ENCODE assay signal across 14 cellular contexts in the genomic region with DNA sequence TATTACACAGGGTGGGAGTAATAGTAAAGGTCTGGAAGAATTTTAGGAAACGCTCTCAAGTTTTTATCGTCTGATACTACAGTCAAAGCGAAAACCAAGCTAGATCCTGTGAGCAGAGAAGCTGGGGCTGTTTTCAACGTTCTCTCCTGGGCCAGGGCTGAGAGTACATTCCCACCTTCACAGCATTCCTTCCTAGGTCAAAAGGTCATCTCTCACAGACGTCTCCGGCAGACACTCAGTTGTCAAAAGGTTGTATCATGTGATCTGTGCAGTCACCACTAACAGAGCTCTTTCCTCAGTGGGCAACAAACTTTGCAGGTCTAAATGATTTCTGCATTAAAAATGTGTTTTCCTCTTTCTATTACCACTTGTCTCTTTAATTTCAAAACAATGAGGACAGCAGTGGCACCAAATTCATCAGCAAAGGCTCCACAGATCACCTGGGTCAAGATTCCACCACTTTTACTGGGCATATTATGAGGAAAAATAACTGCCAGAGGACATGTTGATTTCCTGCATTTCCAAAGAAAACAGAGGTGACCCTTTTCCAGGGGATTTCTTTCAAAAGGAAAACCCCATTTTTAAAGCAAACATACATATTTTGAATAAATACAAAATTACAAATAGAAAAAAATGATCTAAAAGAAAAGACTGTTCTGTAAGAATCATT. TPM values are rescaled to one million over a fixed set of nuclear protein-coding genes. Genes with fewer than 3 reads are reported as not detected.
DNase-seq lines count a peak whose midpoint lies in the region; ATAC-seq, FAIRE-seq and TF ChIP-seq lines count a peak whose summit lies in the region.
"Had no signal": no experiment of that assay in that cellular context is flagged by ENCODE, and none has a peak within 500 bp of the region (broad histone marks: within the 10 kb centered on the region; RNA-seq: fewer than 3 reads in every experiment).

No MANE protein-coding gene starts in this region.

- H3K27me3 ChIP-seq in HepG2 (ENCODE audit: control insufficient read depth in 1 of 2, insufficient read depth in 2 of 2, low read length in 2 of 2) (no peaks in the 10 kb centered on the region), right lobe of liver (no peaks in the 10 kb centered on the region), esophagus muscularis mucosa (no peaks in the 10 kb centered on the region), uterus (no peaks in the 10 kb centered on the region)
- H3K27me3 ChIP-seq: esophagus squamous epithelium had no signal

- TF ChIP-seq CTCF in HepG2 (CRISPR knock-in tag; IDR thresholded peaks at IDR 0.05), result no peak
- TF ChIP-seq CTCF in right lobe of liver (IDR thresholded peaks at IDR 0.05), result no peak
- TF ChIP-seq CTCF in esophagus muscularis mucosa (IDR thresholded peaks at IDR 0.05), result no peak
- no peak for TF ChIP-seq CTCF in uterus (IDR thresholded peaks at IDR 0.05)

- H3K36me3 ChIP-seq in HepG2 (replicated peaks in 1 of 2; ENCODE audit: control insufficient read depth in 1 of 2, insufficient read depth in 2 of 2, low read length in 2 of 2) (peaks cover 0 to 4% of the 10 kb centered on the region in 2 experiments; a peak in 1 of 5 replicates), right lobe of liver (no peaks in the 10 kb centered on the region), esophagus muscularis mucosa (peaks cover 0 to 15% (median 2%) of the 10 kb centered on the region in 4 donors), mesodermal cell (ENCODE audit: control insufficient read depth, insufficient read depth, low read length) (peaks cover 49% of the 10 kb centered on the region), uterus (no peaks in the 10 kb centered on the region)
- H3K36me3 ChIP-seq: esophagus squamous epithelium had no signal

- no peak for TF ChIP-seq POLR2A in HepG2 (IDR thresholded peaks at IDR 0.05; ENCODE audit: insufficient read depth in 1 of 2, low read depth in 2 of 2, low read length in 2 of 2)
- TF ChIP-seq POLR2A in right lobe of liver (IDR thresholded peaks at IDR 0.05), result no peak
- TF ChIP-seq POLR2A in esophagus muscularis mucosa (IDR thresholded peaks at IDR 0.05; ENCODE audit: low read depth), result no peak
- TF ChIP-seq POLR2A in uterus (IDR thresholded peaks at IDR 0.05), result no peak

- POLR2A ChIA-PET in HepG2 (lab: Yijun Ruan, JAX), result no interaction called here

- H3K4me3 ChIP-seq in HepG2 (replicated peaks in 1 of 3; ENCODE audit: insufficient read depth in 1 of 3, low read depth in 2 of 3, low read length in 3 of 3) (no peak overlapping the region), right lobe of liver (no peak overlapping the region), esophagus muscularis mucosa (no peak overlapping the region), mesodermal cell (ENCODE audit: extremely low read depth, insufficient read depth, low read length, poor library complexity, severe bottlenecking) (no peak overlapping the region), uterus (no peak overlapping the region)
- H3K4me3 ChIP-seq: esophagus squamous epithelium had no signal

- in situ Hi-C loops in HepG2 (cut with HindIII; ENCODE audit: extremely low pct_ligation_motif_present, low pct_unique_long_range_greater_than_20kb), result no loop called here

- H3K9ac ChIP-seq in HepG2 (ENCODE audit: insufficient read depth, low read depth, low read length), result no peak overlapping the region

- no peaks in the 10 kb centered on the region for H3K9me3 ChIP-seq in HepG2 (ENCODE audit: low read length)
- H3K9me3 ChIP-seq in right lobe of liver, result no peaks in the 10 kb centered on the region
- H3K9me3 ChIP-seq in esophagus muscularis mucosa, result no peaks in the 10 kb centered on the region
- no peaks in the 10 kb centered on the region for H3K9me3 ChIP-seq in mesodermal cell (ENCODE audit: control insufficient read depth, low read length)
- H3K9me3 ChIP-seq in uterus, result no peaks in the 10 kb centered on the region
- H3K9me3 ChIP-seq: esophagus squamous epithelium had no signal

- H3K4me1 ChIP-seq in HepG2 (ENCODE audit: insufficient read depth, low read length) (peaks cover 14% of the 10 kb centered on the region), right lobe of liver (no peaks in the 10 kb centered on the region), esophagus muscularis mucosa (peaks cover 40 to 53% (median 46%) of the 10 kb centered on the region in 4 donors), mesodermal cell (ENCODE audit: control insufficient read depth, insufficient read depth, low read length, poor library complexity, severe bottlenecking) (no peaks in the 10 kb centered on the region), uterus (no peaks in the 10 kb centered on the region)

- H3K79me2 ChIP-seq in HepG2 (ENCODE audit: insufficient read depth, low read length), result no peaks in the 10 kb centered on the region

- no peaks in the 10 kb centered on the region for H4K20me1 ChIP-seq in HepG2 (ENCODE audit: insufficient read depth, low read length)

- H3K4me2 ChIP-seq in HepG2 (ENCODE audit: low read depth, low read length), result no peak overlapping the region

- H2AFZ ChIP-seq in HepG2 (ENCODE audit: low read length), result no peak overlapping the region

- TF ChIP-seq RAD21 in HepG2 (CRISPR knock-in tag; IDR thresholded peaks at IDR 0.05), result no peak

- 49% methylated on average over 6 of the region's 6 CpGs for whole genome bisulfite sequencing in HepG2 (ENCODE audit: low lambda C conversion rate)
- whole genome bisulfite sequencing in right lobe of liver (ENCODE audit: insufficient coverage, low coverage, low lambda C conversion rate, missing lambda C conversion rate), result 70% methylated on average over 6 of the region's 6 CpGs
- WGBS in esophagus muscularis mucosa, result 66% methylated on average over 6 of the region's 6 CpGs
- 7 to 10% methylated on average over 3 of the region's 6 CpGs for WGBS in mesodermal cell (ENCODE audit: insufficient coverage in 2 of 2), 2 experiments

- CTCF ChIA-PET in HepG2 (lab: Yijun Ruan, JAX; ENCODE audit: low intra/inter-chr PET ratio, low total read pairs), result no interaction called here

- intact Hi-C loops in HepG2 (cut with micrococcal nuclease; ENCODE audit: unreplicated experiment) (no loop called here), right lobe of liver (cut with DNase I) (no loop called here), esophagus muscularis mucosa (cut with DNase I) (no loop called here), uterus (cut with DNase I; ENCODE audit: low total_unique reads) (no loop called here)

- DNase-seq in HepG2 (ENCODE audit: low spot score) (peak; percentile 19), right lobe of liver (no peak), esophagus muscularis mucosa (ENCODE audit: extremely low spot score) (no peak), uterus (no peak), EL (no peak), AML-193 (lab: John Stamatoyannopoulos, UW) (no peak)
- no peak for DNase-seq in activated T-cell treated with anti-CD3 and anti-CD28 coated beads, Interleukin-2, amount 50 U/mL, for 48 hours
- DNase-seq: activated naive CD4-positive, alpha-beta T cell treated with Interleukin-2 at 50 U/mL for 16 hours; cerebellar nuclear complex; esophagus squamous epithelium; SHP77 treated with DMSO at 0.1 percent for 48 hours; stimulated activated CD4-positive, alpha-beta T cell treated with anti-CD3 and anti-CD28 coated beads, Interleukin-12 subunit alpha, Interleukin-12 subunit beta, amount 100 ng/mL, for 4 hours had no signal

- no TSS peak for BruUV-seq in HepG2 (replicated peaks; lab: Mats Ljungman, UMichigan)

- H3K27ac ChIP-seq in HepG2 (ENCODE audit: extremely low read length, insufficient read depth, low read length) (no peak overlapping the region), right lobe of liver (no peak overlapping the region), esophagus muscularis mucosa (replicated peaks in 1 of 4) (peak overlapping the region; percentile 8 to 77 (median 57)), mesodermal cell (ENCODE audit: low read depth, low read length, severe bottlenecking) (peak overlapping the region; percentile 82), uterus (peak overlapping the region; percentile 78 to 80)

- ATAC-seq in HepG2, result no peak
- no peak for ATAC-seq in right lobe of liver

- TF ChIP-seq EP300 in HepG2 (IDR thresholded peaks at IDR 0.05; ENCODE audit: low read depth in 2 of 2, low read length in 2 of 2), result no peak
- no peak for TF ChIP-seq EP300 in HepG2 (CRISPR knock-in tag; IDR thresholded peaks at IDR 0.05; ENCODE audit: borderline replicate concordance)
- TF ChIP-seq EP300 in esophagus muscularis mucosa (IDR thresholded peaks at IDR 0.05), result no peak

- no peak for FAIRE-seq in HepG2 (lab: Jason Lieb, UNC)
- FAIRE-seq: A204.1 had no signal

TF ChIP-seq in HepG2, 621 proteins besides CTCF, POLR2A, EP300 and RAD21:
- TF ChIP-seq NR2F6 (IDR thresholded peaks at IDR 0.05) (peak; percentile 66), NR2F6 (CRISPR knock-in tag; IDR thresholded peaks at IDR 0.05) (no peak), ZMAT3 (CRISPR knock-in tag; conservative IDR thresholded peaks at IDR 0.05) (no peak), ZBTB42 (CRISPR knock-in tag; IDR thresholded peaks at IDR 0.05) (no peak)
TF ChIP-seq in HepG2: peak in this region for 1.

RNA-seq across cellular contexts. Expression of a gene that starts 41.9 kb away (rescaled TPM):
- 12.4 and 12.6 TPM in 2 replicates for total RNA-seq in HepG2 (2016; rRNA removed; fragmentation: Illumina TruSeq; extraction: Trizol)
- total RNA-seq in HepG2 (2016; cell fraction: cytosol; rRNA removed; fragmentation: Illumina TruSeq; extraction: Trizol; ENCODE audit: low read depth), result 3.1 and 3.3 TPM in 2 replicates
- total RNA-seq in HepG2 (2016; cell fraction: insoluble cytoplasmic fraction; rRNA removed; fragmentation: Illumina TruSeq; extraction: Trizol), result 10.3 and 12.7 TPM in 2 replicates
- 7.1 TPM in 2 replicates for total RNA-seq in HepG2 (2016; cell fraction: membrane; rRNA removed; fragmentation: Illumina TruSeq; extraction: Trizol)
- total RNA-seq in HepG2 (2016; cell fraction: nucleus; rRNA removed; fragmentation: Illumina TruSeq; extraction: Trizol), result 24.2 and 26.1 TPM in 2 replicates
- polyA plus RNA-seq in HepG2 (2011; rRNA removed), result 9.4 and 10.7 TPM in 2 replicates
- 6.7 and 8.0 TPM in 2 replicates for polyA plus RNA-seq in HepG2 (2011; cell fraction: cytosol; rRNA removed)
- polyA plus RNA-seq in HepG2 (2011; cell fraction: nucleus; rRNA removed), result 16.3 and 19.6 TPM in 2 replicates
- 8.0 and 8.7 TPM in 2 replicates for polyA plus RNA-seq in HepG2 (2012)
- polyA plus RNA-seq in HepG2 (2016; cell fraction: cytosol; fragmentation: Illumina TruSeq; extraction: Trizol; ENCODE audit: low read depth), result 0.67 and 1.0 TPM in 2 replicates
- 11.3 and 12.6 TPM in 2 replicates for polyA plus RNA-seq in HepG2 (2016; cell fraction: insoluble cytoplasmic fraction; fragmentation: Illumina TruSeq; extraction: Trizol; ENCODE audit: low read depth)
- polyA plus RNA-seq in HepG2 (2016; cell fraction: membrane; fragmentation: Illumina TruSeq; extraction: Trizol; ENCODE audit: low read depth), result 3.0 and 4.3 TPM in 2 replicates
- polyA plus RNA-seq in HepG2 (2016; cell fraction: nucleus; fragmentation: Illumina TruSeq; extraction: Trizol; ENCODE audit: insufficient read depth, low read depth), result 12.4 and 16.9 TPM in 2 replicates
- polyA minus RNA-seq in HepG2 (2011; rRNA and poly(A)+ RNA removed; ENCODE audit: low replicate concordance), result 14.2 and 16.5 TPM in 2 replicates
- polyA minus RNA-seq in HepG2 (2011; cell fraction: cytosol; rRNA and poly(A)+ RNA removed), result 3.7 and 6.8 TPM in 2 replicates
- 67.3 and 70.4 TPM in 2 replicates for polyA minus RNA-seq in HepG2 (2011; cell fraction: nucleus; rRNA and poly(A)+ RNA removed)
- 10 to 100 TPM in 2 of 6 experiments, 1 to 10 TPM in 4; 6.1 to 18.0 (median 7.9) TPM for total RNA-seq in right lobe of liver
- 100 to 1,000 TPM in 1 of 4 donors, 10 to 100 TPM in 3; 53.8 to 106 (median 63.3) TPM for total RNA-seq in esophagus muscularis mucosa
- 69.6 TPM for polyA plus RNA-seq in mesodermal cell (2013, experiment 1 of 2)
- polyA plus RNA-seq in mesodermal cell (2013, experiment 2 of 2), result 70.7 TPM
- total RNA-seq in uterus, result 100 to 1,000 TPM in 2 of 4 donors, 10 to 100 TPM in 2; 84.0 to 184 (median 112) TPM

Comparison
In these comparisons a context has a peak if more than half of its experiments do, and no peak if none do; other contexts are left out.
1. H3K27ac ChIP-seq: peak in esophagus muscularis mucosa (4 of 4), mesodermal cell (single experiment) and uterus (2 of 2); none in HepG2 (single experiment) and right lobe of liver (0 of 3).